21 cellular contexts compared by ENCODE assay signal in genomic region chr5:12322042-12322441, GRCh38.
DNase-seq lines count a peak whose midpoint lies in the region; ATAC-seq and TF ChIP-seq lines count a peak whose summit lies in the region.
"Had no signal": no experiment of that assay in that cellular context is flagged by ENCODE, and none has a peak within 500 bp of the region (broad histone marks: within the 10 kb centered on the region; RNA-seq: fewer than 3 reads in every experiment).

No MANE protein-coding gene starts in this region.

- no peak overlapping the region for H3K27ac Mint-ChIP-seq in endodermal cell
- H3K27ac Mint-ChIP-seq in activated CD8-positive, alpha-beta T cell treated with anti-CD3 and anti-CD28 coated beads, Interleukin-2, amount 10 ng/mL, durations not matched to agents 7 days and 5 days: no peak overlapping the region
- H3K27ac Mint-ChIP-seq: IgD-negative memory B cell had no signal

- no peak overlapping the region for H3K23ac ChIP-seq in mesendoderm (ENCODE audit: low read length)

- POLR2A ChIA-PET in activated CD8-positive, alpha-beta T cell treated with anti-CD3 and anti-CD28 coated beads, Interleukin-2, amount 10 ng/mL, durations not matched to agents 7 days and 5 days (lab: Charles Lee): no interaction called here

- no peak for TF ChIP-seq CTCF in endodermal cell (conservative IDR thresholded peaks at IDR 0.05)

- 11% methylated on average over 1 of the region's 1 CpG for WGBS in HUES64
- WGBS in endodermal cell (ENCODE audit: insufficient coverage in 1 of 2, insufficient read length in 1 of 2), 2 experiments: 15% methylated on average over 1 of the region's 1 CpG; no CpG with 5 or more reads in 1 of the 2 experiments
- WGBS in mesendoderm (ENCODE audit: extremely low coverage, insufficient coverage, low lambda C conversion rate): no CpG with 5 or more reads among the region's 1 CpG

- DNase-seq in endodermal cell (no peak), mesendoderm (peak; percentile 73), caudate nucleus (lab: John Stamatoyannopoulos, UW) (no peak), NCI-H1930 (lab: John Stamatoyannopoulos, UW) (no peak)
- no peak for DNase-seq in activated CD8-positive, alpha-beta T cell treated with anti-CD3 and anti-CD28 coated beads, Interleukin-2, amount 10 ng/mL, durations not matched to agents 7 days and 5 days
- DNase-seq: BE2C, DMS79 treated with DMSO at 0.1 percent for 48 hours, H7, Kasumi-1, MM.1S, NCI-H1048, NCI-H1417 treated with DMSO at 0.1 percent for 48 hours, NCI-H187, NCI-H2107, NCI-H446 treated with DMSO at 0.1 percent for 48 hours, NCI-H526 treated with DMSO at 0.1 percent for 48 hours, Right ventricle myocardium superior had no signal

- no peak overlapping the region for H3K4ac ChIP-seq in mesendoderm (ENCODE audit: low read depth, low read length)

- H3K4me1 ChIP-seq in ES-I3 (ENCODE audit: insufficient read depth, low read length) (peaks cover 27% of the 10 kb centered on the region), HUES64 (ENCODE audit: insufficient read depth, low read length) (peaks cover 44% of the 10 kb centered on the region), endodermal cell (ENCODE audit: control insufficient read depth, insufficient read depth, low read length) (no peaks in the 10 kb centered on the region), mesendoderm (ENCODE audit: control insufficient read depth, low read depth, low read length) (no peaks in the 10 kb centered on the region)
- H3K4me1 ChIP-seq: BE2C had no signal

- H3K4me2 ChIP-seq in mesendoderm (ENCODE audit: low read length): no peak overlapping the region

- no peaks in the 10 kb centered on the region for H3K79me1 ChIP-seq in mesendoderm (ENCODE audit: low read length)

- no peak overlapping the region for H4K8ac ChIP-seq in mesendoderm (ENCODE audit: low read depth, low read length)

- H3K27me3 Mint-ChIP-seq in endodermal cell (ENCODE audit: insufficient read depth): no peaks in the 10 kb centered on the region
- no peaks in the 10 kb centered on the region for H3K27me3 Mint-ChIP-seq in activated CD8-positive, alpha-beta T cell treated with anti-CD3 and anti-CD28 coated beads, Interleukin-2, amount 10 ng/mL, durations not matched to agents 7 days and 5 days (ENCODE audit: low read depth)
- H3K27me3 Mint-ChIP-seq: IgD-negative memory B cell had no signal

- H3K9ac ChIP-seq in ES-I3 (ENCODE audit: low read depth, low read length): 0 out of 2 replicates have a peak overlapping the region, but pooled peaks have one; percentile 9
- peak overlapping the region; percentile 60 for H3K9ac ChIP-seq in HUES64 (ENCODE audit: low read depth, low read length)
- H3K9ac ChIP-seq in endodermal cell (ENCODE audit: extremely low read depth, low read length, poor library complexity, severe bottlenecking): no peak overlapping the region
- no peak overlapping the region for H3K9ac ChIP-seq in mesendoderm (ENCODE audit: low read length)

- H3K18ac ChIP-seq in mesendoderm (ENCODE audit: low read length): no peak overlapping the region

- H3K56ac ChIP-seq in mesendoderm (ENCODE audit: low read length): no peak overlapping the region

- no peaks in the 10 kb centered on the region for H3K79me2 ChIP-seq in mesendoderm (ENCODE audit: control insufficient read depth, insufficient read depth, low read length)

- peaks cover 24% of the 10 kb centered on the region for H3K4me1 Mint-ChIP-seq in endodermal cell
- no peaks in the 10 kb centered on the region for H3K4me1 Mint-ChIP-seq in activated CD8-positive, alpha-beta T cell treated with anti-CD3 and anti-CD28 coated beads, Interleukin-2, amount 10 ng/mL, durations not matched to agents 7 days and 5 days (ENCODE audit: low read depth)
- H3K4me1 Mint-ChIP-seq: IgD-negative memory B cell had no signal

- no peak for ATAC-seq in activated CD8-positive, alpha-beta T cell treated with anti-CD3 and anti-CD28 coated beads, Interleukin-2, amount 10 ng/mL, durations not matched to agents 7 days and 5 days
- ATAC-seq in GM18861 (IDR thresholded peaks at IDR 0.05; ENCODE audit: unreplicated experiment): no peak

- H3K9me3 Mint-ChIP-seq in endodermal cell: peaks cover 20% of the 10 kb centered on the region
- peaks cover 19% of the 10 kb centered on the region for H3K9me3 Mint-ChIP-seq in activated CD8-positive, alpha-beta T cell treated with anti-CD3 and anti-CD28 coated beads, Interleukin-2, amount 10 ng/mL, durations not matched to agents 7 days and 5 days (ENCODE audit: insufficient read depth)

- no peak overlapping the region; the same call in 1 of the 2 replicates for H3K4me3 ChIP-seq in HUES64 (ENCODE audit: low read length)
- peak overlapping the region; percentile 54 for H3K4me3 ChIP-seq in endodermal cell (ENCODE audit: low read length)
- H3K4me3 ChIP-seq in mesendoderm (ENCODE audit: low read length): no peak overlapping the region

- H3K27me3 ChIP-seq in HUES64 (ENCODE audit: insufficient read depth, low read length) (no peaks in the 10 kb centered on the region), endodermal cell (ENCODE audit: control insufficient read depth, insufficient read depth, low read length, poor library complexity, severe bottlenecking) (no peaks in the 10 kb centered on the region), mesendoderm (ENCODE audit: insufficient read depth, low read length, poor library complexity) (no peaks in the 10 kb centered on the region)
- H3K27me3 ChIP-seq: BE2C had no signal

- H3K4me3 Mint-ChIP-seq in endodermal cell: no peak overlapping the region
- no peak overlapping the region for H3K4me3 Mint-ChIP-seq in activated CD8-positive, alpha-beta T cell treated with anti-CD3 and anti-CD28 coated beads, Interleukin-2, amount 10 ng/mL, durations not matched to agents 7 days and 5 days
- H3K4me3 Mint-ChIP-seq: IgD-negative memory B cell had no signal

- no peak overlapping the region for H2AK5ac ChIP-seq in mesendoderm (ENCODE audit: low read length)

- no peak overlapping the region for H2BK5ac ChIP-seq in mesendoderm (ENCODE audit: low read length)

- CTCF ChIA-PET in activated CD8-positive, alpha-beta T cell treated with anti-CD3 and anti-CD28 coated beads, Interleukin-2, amount 10 ng/mL, durations not matched to agents 7 days and 5 days (lab: Charles Lee): no interaction called here

- H3K27ac ChIP-seq in HUES64 (ENCODE audit: low read depth, low read length): peak overlapping the region; percentile 96
- H3K27ac ChIP-seq in endodermal cell (ENCODE audit: low read depth, low read length): peak overlapping the region; percentile 36
- H3K27ac ChIP-seq in mesendoderm (ENCODE audit: low read depth, low read length): no peak overlapping the region
- H3K27ac ChIP-seq in caudate nucleus (ENCODE audit: low read depth, low read length): no peak overlapping the region

- H3K9me3 ChIP-seq in ES-I3 (ENCODE audit: control insufficient read depth, insufficient read depth, low read length) (no peaks in the 10 kb centered on the region), HUES64 (ENCODE audit: insufficient read depth, low read depth, low read length) (no peaks in the 10 kb centered on the region), endodermal cell (ENCODE audit: control insufficient read depth, low read length) (peaks cover 16% of the 10 kb centered on the region)
- H3K9me3 ChIP-seq: BE2C had no signal

- H3K36me3 ChIP-seq in ES-I3 (ENCODE audit: insufficient read depth, low read length) (no peaks in the 10 kb centered on the region), HUES64 (ENCODE audit: insufficient read depth, low read length) (no peaks in the 10 kb centered on the region), endodermal cell (ENCODE audit: control insufficient read depth, insufficient read depth, low read length) (no peaks in the 10 kb centered on the region), mesendoderm (ENCODE audit: control insufficient read depth, insufficient read depth, low read length) (no peaks in the 10 kb centered on the region)
- H3K36me3 ChIP-seq: BE2C had no signal

- no peak overlapping the region for H4K5ac ChIP-seq in mesendoderm (ENCODE audit: low read length)

- H2BK15ac ChIP-seq in mesendoderm (replicated peaks; ENCODE audit: low read depth): no peak overlapping the region

- H3K36me3 Mint-ChIP-seq in endodermal cell (ENCODE audit: low read depth): peaks cover 4% of the 10 kb centered on the region
- H3K36me3 Mint-ChIP-seq in activated CD8-positive, alpha-beta T cell treated with anti-CD3 and anti-CD28 coated beads, Interleukin-2, amount 10 ng/mL, durations not matched to agents 7 days and 5 days (ENCODE audit: low read depth): no peaks in the 10 kb centered on the region
- H3K36me3 Mint-ChIP-seq: IgD-negative memory B cell had no signal

- no peak overlapping the region for H2BK120ac ChIP-seq in mesendoderm (ENCODE audit: low read depth, low read length)

Comparison
In these comparisons a context has a peak if more than half of its experiments do, and no peak if none do; other contexts are left out.
1. H3K9ac ChIP-seq: peak in ES-I3 (single experiment) and HUES64 (single experiment); none in endodermal cell (single experiment) and mesendoderm (single experiment).
2. H3K27ac ChIP-seq: peak in HUES64 (single experiment) and endodermal cell (single experiment); none in mesendoderm (single experiment) and caudate nucleus (single experiment).